In genomic region chr11:61890536-61891330, GRCh38 we compare ENCODE assay signal across 8 cellular contexts. TPM values are rescaled to one million over a fixed set of nuclear protein-coding genes. Genes with fewer than 3 reads are reported as not detected.
DNase-seq lines count a peak whose midpoint lies in the region; ATAC-seq and TF ChIP-seq lines count a peak whose summit lies in the region.

No MANE protein-coding gene starts in this region.

- peaks cover 0 to 3% of the 10 kb centered on the region in 2 experiments; a peak in 1 of 4 replicates for H3K36me3 ChIP-seq in HCT116 (ENCODE audit: control insufficient read depth in 1 of 2, insufficient read depth in 2 of 2, low read length in 2 of 2)
- peaks cover 2% of the 10 kb centered on the region for H3K36me3 ChIP-seq in fibroblast of lung (ENCODE audit: control insufficient read depth, insufficient read depth, low read length)

- H3K4me1 ChIP-seq in HCT116 (ENCODE audit: control insufficient read depth in 1 of 2, insufficient read depth in 2 of 2, low read length in 2 of 2) (peaks cover 21 to 32% of the 10 kb centered on the region in 2 experiments), fibroblast of lung (ENCODE audit: control insufficient read depth, extremely low read depth, insufficient read depth, low read length) (peaks cover 3% of the 10 kb centered on the region)

- POLR2A ChIA-PET in GM10248 (lab: Yijun Ruan, JAX) (no interaction called here), HCT116 (lab: Charles Lee) (interaction anchor here (0.7 kb wide), 1 partner anchor 76 kb away, joined by 3 read pairs; no protein-coding TSS in a partner anchor)
- POLR2A ChIA-PET in naive thymus-derived CD8-positive, alpha-beta T cell (lab: Charles Lee), result interaction anchor here (1.2 kb wide), 1 partner anchor 15 kb away, joined by 6 read pairs; no protein-coding TSS in a partner anchor

- H3K9ac ChIP-seq in HCT116 (ENCODE audit: low read length) (peak overlapping the region; percentile 59), fibroblast of lung (ENCODE audit: insufficient read depth, low read length) (peak overlapping the region; percentile 69)

- no peak for TF ChIP-seq RAD21 in HCT116 (IDR thresholded peaks at IDR 0.05; ENCODE audit: low read depth)

- intact Hi-C loops in HCT116 (cut with micrococcal nuclease), result no loop called here

- H3K4me3 ChIP-seq in HCT116 (replicated peaks in 1 of 2; ENCODE audit: low read depth in 1 of 2, low read length in 2 of 2) (peak overlapping the region; percentile 73 to 78), fibroblast of lung (replicated peaks in 1 of 4; ENCODE audit: control extremely low read depth in 1 of 4, insufficient read depth in 1 of 4, low read depth in 3 of 4, low read length in 4 of 4) (peak overlapping the region; percentile 65 to 93 (median 80))

- H3K4me1 Mint-ChIP-seq in activated T-cell treated with anti-CD3 and anti-CD28 coated beads, Interleukin-2, amount 50 U/mL, for 4 hours (ENCODE audit: low read depth), result peaks cover 5% of the 10 kb centered on the region
- H3K4me1 Mint-ChIP-seq in naive thymus-derived CD8-positive, alpha-beta T cell, result peaks cover 2 to 13% (median 6%) of the 10 kb centered on the region in 4 donors

- no peaks in the 10 kb centered on the region for H3K9me3 Mint-ChIP-seq in activated T-cell treated with anti-CD3 and anti-CD28 coated beads, Interleukin-2, amount 50 U/mL, for 4 hours
- H3K9me3 Mint-ChIP-seq in naive thymus-derived CD8-positive, alpha-beta T cell, result no peaks in the 10 kb centered on the region

- H3K9me3 ChIP-seq in HCT116 (ENCODE audit: control insufficient read depth in 1 of 2, insufficient read depth in 1 of 2, low read depth in 1 of 2, low read length in 2 of 2) (peaks cover 0 to 6% of the 10 kb centered on the region in 2 experiments; a peak in 1 of 4 replicates), fibroblast of lung (ENCODE audit: control insufficient read depth, insufficient read depth, low read depth, low read length) (no peaks in the 10 kb centered on the region)

- H3K27me3 ChIP-seq in HCT116 (ENCODE audit: insufficient read depth, low read length), result no peaks in the 10 kb centered on the region
- H3K27me3 ChIP-seq in fibroblast of lung (ENCODE audit: control insufficient read depth, insufficient read depth, low read length), result no peaks in the 10 kb centered on the region

- DNase-seq in GM10248 (ENCODE audit: extremely low spot score) (no peak), HCT116 (ENCODE audit: low read depth, low spot score) (no peak), NCI-H146 (lab: John Stamatoyannopoulos, UW) (peak; percentile 64), fibroblast of lung (ENCODE audit: low read depth in 2 of 2) (peak; percentile 58 to 80), GOT3 (lab: John Stamatoyannopoulos, UW) (no peak), NCI-H1694 (lab: John Stamatoyannopoulos, UW) (no peak)
- peak; percentile 17 for DNase-seq in activated T-cell treated with anti-CD3 and anti-CD28 coated beads, Interleukin-2, amount 50 U/mL, for 4 hours
- DNase-seq in naive thymus-derived CD8-positive, alpha-beta T cell, result peak in 8 of 10 donors; percentile 10 to 70 (median 32)

- no peaks in the 10 kb centered on the region for H3K9me2 ChIP-seq in HCT116 (ENCODE audit: insufficient read depth)

- TF ChIP-seq POLR2A in HCT116 (IDR thresholded peaks at IDR 0.05; ENCODE audit: borderline replicate concordance, extremely low read depth, insufficient read depth, insufficient read length), result no peak

- peak overlapping the region; percentile 72 for H3K4me3 Mint-ChIP-seq in activated T-cell treated with anti-CD3 and anti-CD28 coated beads, Interleukin-2, amount 50 U/mL, for 4 hours
- H3K4me3 Mint-ChIP-seq in naive thymus-derived CD8-positive, alpha-beta T cell, result peak overlapping the region; percentile 75 to 88 (median 82)

- RAD21 ChIA-PET in HCT116 (lab: Charles Lee; ENCODE audit: low non-redundant PET in 1 of 2, low total read pairs in 2 of 2, uncharacterized antibody in 2 of 2, unreplicated experiment in 2 of 2), result interaction anchor here in 1 of 2 experiments (0.7 kb wide), 1 partner anchor 16 kb away, joined by 4 read pairs; no protein-coding TSS in a partner anchor

- peak; percentile 59 for ATAC-seq in HCT116
- ATAC-seq in activated T-cell treated with anti-CD3 and anti-CD28 coated beads, Interleukin-2, amount 50 U/mL, for 4 hours, result peak; percentile 29 to 39
- peak; percentile 31 to 35 for ATAC-seq in naive thymus-derived CD8-positive, alpha-beta T cell

- H2AFZ ChIP-seq in HCT116 (ENCODE audit: low read depth, low read length, poor library complexity, severe bottlenecking), result no peak overlapping the region
- H2AFZ ChIP-seq in fibroblast of lung (ENCODE audit: low read length), result no peak overlapping the region

- H3K27ac Mint-ChIP-seq in naive thymus-derived CD8-positive, alpha-beta T cell, result peak overlapping the region in 7 of 10 donors; percentile 19 to 81 (median 58)

- no peaks in the 10 kb centered on the region for H4K20me1 ChIP-seq in HCT116 (ENCODE audit: insufficient read depth)
- H4K20me1 ChIP-seq in fibroblast of lung (ENCODE audit: control insufficient read depth, extremely low read depth, insufficient read depth, low read length), result no peaks in the 10 kb centered on the region

- CTCF ChIA-PET in GM10248 (lab: Yijun Ruan, JAX), result interaction anchor here (0.7 to 2.5 kb wide), 5 partner anchors 20 to 217 kb away, joined by 3 to 8 read pairs (median 3); no protein-coding TSS in a partner anchor
- CTCF ChIA-PET in HCT116 (lab: Charles Lee), result interaction anchor here (1.0 to 1.4 kb wide), 2 partner anchors 8 to 218 kb away, joined by 4 to 8 read pairs; no protein-coding TSS in a partner anchor

- H3K27me3 Mint-ChIP-seq in activated T-cell treated with anti-CD3 and anti-CD28 coated beads, Interleukin-2, amount 50 U/mL, for 4 hours (ENCODE audit: low read depth), result no peaks in the 10 kb centered on the region
- H3K27me3 Mint-ChIP-seq in naive thymus-derived CD8-positive, alpha-beta T cell, result no peaks in the 10 kb centered on the region

- H3K36me3 Mint-ChIP-seq in activated T-cell treated with anti-CD3 and anti-CD28 coated beads, Interleukin-2, amount 50 U/mL, for 4 hours (ENCODE audit: insufficient read depth), result no peaks in the 10 kb centered on the region
- H3K36me3 Mint-ChIP-seq in naive thymus-derived CD8-positive, alpha-beta T cell, result no peaks in the 10 kb centered on the region

- TF ChIP-seq CTCF in GM10248 (IDR thresholded peaks at IDR 0.05; ENCODE audit: control extremely low read depth, extremely low read depth, low read depth, missing control alignments) (peak; percentile 0), HCT116 (IDR thresholded peaks at IDR 0.05 in 2 of 3, conservative IDR thresholded peaks at IDR 0.05 in 1 of 3; ENCODE audit: borderline replicate concordance in 1 of 3, insufficient read depth in 1 of 3, low read depth in 2 of 3, low read length in 2 of 3) (no peak), fibroblast of lung (conservative IDR thresholded peaks at IDR 0.05 in 1 of 2, IDR thresholded peaks at IDR 0.05 in 1 of 2; ENCODE audit: low read depth in 1 of 2, low read length in 2 of 2) (no peak)

- H3K79me2 ChIP-seq in HCT116 (ENCODE audit: insufficient read depth, low read length), result no peaks in the 10 kb centered on the region; the same call in 1 of the 2 replicates
- peaks cover 23% of the 10 kb centered on the region for H3K79me2 ChIP-seq in fibroblast of lung (ENCODE audit: control insufficient read depth, insufficient read depth, low read length)

- BruUV-seq in HCT116 (replicated peaks; lab: Mats Ljungman, UMichigan), result TSS peak; percentile 43

- peak overlapping the region; percentile 87 for H3K27ac ChIP-seq in HCT116 (ENCODE audit: low read depth, low read length)
- H3K27ac ChIP-seq in fibroblast of lung (ENCODE audit: insufficient read depth, low read length), result peak overlapping the region; percentile 53

- peak overlapping the region; percentile 91 for H3K4me2 ChIP-seq in HCT116 (ENCODE audit: low read length)
- H3K4me2 ChIP-seq in fibroblast of lung (ENCODE audit: extremely low read depth, insufficient read depth, low read length), result peak overlapping the region; percentile 91

TF ChIP-seq in HCT116, 20 proteins besides CTCF, POLR2A, EP300 and RAD21 (continues in another document):
- TF ChIP-seq TCF7L2 (IDR thresholded peaks at IDR 0.05; ENCODE audit: borderline replicate concordance, extremely low read depth, insufficient read depth, insufficient read length), result no peak

RNA-seq across cellular contexts. Expression of gene FADS3, which starts 0.6 kb away (rescaled TPM):
- total RNA-seq in HCT116 (2021; ENCODE audit: unreplicated experiment), result 65.8 TPM
- polyA plus RNA-seq in HCT116 (2012), result 59.1 and 69.4 TPM in 2 replicates
- 1 to 10 TPM; 2.6 to 4.1 (median 2.8) TPM for total RNA-seq in activated T-cell treated with anti-CD3 and anti-CD28 coated beads, Interleukin-2, amount 50 U/mL, for 4 hours
- total RNA-seq in fibroblast of lung, result 112 and 224 TPM in 2 replicates
- 40.9 and 79.9 TPM in 2 replicates for polyA plus RNA-seq in fibroblast of lung
- 53.3 and 89.2 TPM in 2 replicates for polyA plus RNA-seq in fibroblast of lung (2012)
- polyA minus RNA-seq in fibroblast of lung (ENCODE audit: low replicate concordance), result 172 and 197 TPM in 2 replicates
- 1 to 10 TPM; 5.1 to 5.7 TPM for total RNA-seq in naive thymus-derived CD8-positive, alpha-beta T cell
- 1 to 10 TPM in 2 of 3 donors, under 1 TPM in 1; 0.33 to 1.5 (median 1.2) TPM for polyA plus RNA-seq in naive thymus-derived CD8-positive, alpha-beta T cell

RNA-seq across cellular contexts. Expression of gene RAB3IL1, which starts 26.6 kb away (rescaled TPM):
- total RNA-seq in HCT116 (2021; ENCODE audit: unreplicated experiment), result 18.1 TPM
- polyA plus RNA-seq in HCT116 (2012), result 13.2 and 13.7 TPM in 2 replicates
- total RNA-seq in activated T-cell treated with anti-CD3 and anti-CD28 coated beads, Interleukin-2, amount 50 U/mL, for 4 hours, result 1 to 10 TPM in 1 of 3 donors, under 1 TPM in 1, not detected in 1; 0.15 to 1.4 TPM
- 13.4 TPM in 2 replicates for total RNA-seq in fibroblast of lung
- 9.6 and 9.9 TPM in 2 replicates for polyA plus RNA-seq in fibroblast of lung
- 14.7 and 15.8 TPM in 2 replicates for polyA plus RNA-seq in fibroblast of lung (2012)
- 15.8 and 16.9 TPM in 2 replicates for polyA minus RNA-seq in fibroblast of lung (ENCODE audit: low replicate concordance)
- under 1 TPM; 0.23 to 0.82 TPM for total RNA-seq in naive thymus-derived CD8-positive, alpha-beta T cell
- polyA plus RNA-seq in naive thymus-derived CD8-positive, alpha-beta T cell, result not detected

RNA-seq across cellular contexts. Expression of gene BEST1, which starts 59.4 kb away (rescaled TPM):
- 2.3 TPM for total RNA-seq in HCT116 (2021; ENCODE audit: unreplicated experiment)
- 5.8 and 7.7 TPM in 2 replicates for polyA plus RNA-seq in HCT116 (2012)
- total RNA-seq in activated T-cell treated with anti-CD3 and anti-CD28 coated beads, Interleukin-2, amount 50 U/mL, for 4 hours, result not detected
- 7.7 and 15.2 TPM in 2 replicates for total RNA-seq in fibroblast of lung
- 1.5 and 2.5 TPM in 2 replicates for polyA plus RNA-seq in fibroblast of lung
- 2.7 and 3.0 TPM in 2 replicates for polyA plus RNA-seq in fibroblast of lung (2012)
- polyA minus RNA-seq in fibroblast of lung (ENCODE audit: low replicate concordance), result 1.9 and 2.9 TPM in 2 replicates
- under 1 TPM in 1 of 2 experiments, not detected in 1; 0.08 TPM for total RNA-seq in naive thymus-derived CD8-positive, alpha-beta T cell
- polyA plus RNA-seq in naive thymus-derived CD8-positive, alpha-beta T cell, result 1 to 10 TPM in 1 of 3 donors, under 1 TPM in 2; 0.43 to 1.0 (median 0.66) TPM

Comparison
In these comparisons a context has a peak if more than half of its experiments do, and no peak if none do; other contexts are left out.
1. DNase-seq: peak in NCI-H146 (single experiment), activated T-cell treated with anti-CD3 and anti-CD28 coated beads, Interleukin-2, amount 50 U/mL, for 4 hours (single experiment), fibroblast of lung (2 of 2) and naive thymus-derived CD8-positive, alpha-beta T cell (8 of 10); none in GM10248 (single experiment), HCT116 (single experiment), GOT3 (single experiment) and NCI-H1694 (single experiment).
2. Peak in every context shown above with its lines, with median percentiles within 50 percentile points of each other: ATAC-seq.